Comparison of ENCODE assay signal across 22 cellular contexts in genomic region chr1:184489908-184490307, GRCh38.
DNase-seq lines count a peak whose midpoint lies in the region; ATAC-seq, FAIRE-seq and TF ChIP-seq lines count a peak whose summit lies in the region.
"Had no signal": no experiment of that assay in that cellular context is flagged by ENCODE, and none has a peak within 500 bp of the region (broad histone marks: within the 10 kb centered on the region; RNA-seq: fewer than 3 reads in every experiment).

No MANE protein-coding gene starts in this region.

- POLR2A ChIA-PET in IMR-90 (lab: Charles Lee; ENCODE audit: unreplicated experiment) = no interaction called here
- POLR2A ChIA-PET in H1 (lab: Charles Lee; ENCODE audit: partially characterized antibody) = no interaction called here

- H4K5ac ChIP-seq in IMR-90 (ENCODE audit: low read depth, low read length) (peak overlapping the region; percentile 60; the same call in 1 of the 2 replicates), H1 (ENCODE audit: insufficient read length, low read depth, low read length) (no peak overlapping the region)

- H3K4me1 ChIP-seq in IMR-90 (ENCODE audit: control insufficient read depth, insufficient read depth, low read length) (peaks cover 17% of the 10 kb centered on the region), H1 (replicated peaks in 1 of 4; ENCODE audit: control insufficient read depth in 3 of 4, insufficient read depth in 4 of 4, low read length in 3 of 4) (peaks cover 0 to 17% (median 9%) of the 10 kb centered on the region in 4 experiments; a peak in 6 of 7 replicates), gastrocnemius medialis (peaks cover 97 to 99% of the 10 kb centered on the region in 2 donors), SJCRH30 (no peaks in the 10 kb centered on the region)

- TF ChIP-seq RAD21 in IMR-90 (IDR thresholded peaks at IDR 0.05; ENCODE audit: low read length) (no peak), H1 (IDR thresholded peaks at IDR 0.05 in 1 of 2, conservative IDR thresholded peaks at IDR 0.05 in 1 of 2; ENCODE audit: low read depth in 2 of 2, low read length in 2 of 2) (no peak)

- H3K56ac ChIP-seq in IMR-90 (ENCODE audit: extremely low read depth, insufficient read depth, low read length) (no peak overlapping the region), H1 (replicated peaks; ENCODE audit: insufficient read length, low read depth, low read length) (no peak overlapping the region)

- no peak overlapping the region for H3K27ac ChIP-seq in IMR-90 (ENCODE audit: insufficient read depth, low read length)
- no peak overlapping the region for H3K27ac ChIP-seq in H1 (ENCODE audit: low read depth, low read length)
- peak overlapping the region; percentile 90 to 96 (median 91) for H3K27ac ChIP-seq in gastrocnemius medialis
- H3K27ac ChIP-seq in SJCRH30 = no peak overlapping the region
- H3K27ac ChIP-seq: pancreas had no signal

- peaks cover 0 to 77% of the 10 kb centered on the region in 2 experiments; a peak in 3 of 4 replicates for H3K79me2 ChIP-seq in H1 (ENCODE audit: control insufficient read depth in 1 of 2, insufficient read depth in 2 of 2, low read length in 2 of 2)

- no peak for TF ChIP-seq CTCF in IMR-90 (conservative IDR thresholded peaks at IDR 0.05; ENCODE audit: low read depth, low read length)
- no peak for TF ChIP-seq CTCF in H1 (IDR thresholded peaks at IDR 0.05; ENCODE audit: control extremely low read depth in 1 of 3, insufficient read depth in 1 of 3, low read depth in 1 of 3, low read length in 3 of 3)
- no peak for TF ChIP-seq CTCF in gastrocnemius medialis (IDR thresholded peaks at IDR 0.05 in 4 of 5, conservative IDR thresholded peaks at IDR 0.05 in 1 of 5)

- H2AFZ ChIP-seq in IMR-90 (replicated peaks; ENCODE audit: low read length, poor library complexity) = no peak overlapping the region
- no peak overlapping the region for H2AFZ ChIP-seq in H1 (ENCODE audit: low read length)

- H4K91ac ChIP-seq in IMR-90 (ENCODE audit: insufficient read depth, low read depth, low read length) (peak overlapping the region; percentile 23; the same call in 1 of the 2 replicates), H1 (replicated peaks; ENCODE audit: insufficient read length, low read length) (no peak overlapping the region)

- H2BK20ac ChIP-seq in IMR-90 (ENCODE audit: low read depth, low read length) (peak overlapping the region; percentile 62), H1 (ENCODE audit: low read length) (no peak overlapping the region)

- CTCF ChIA-PET in activated naive CD4-positive, alpha-beta T cell treated with anti-CD3 and anti-CD28 coated beads for 36 hours (lab: Charles Lee) = no interaction called here
- CTCF ChIA-PET in IMR-90 (lab: Yijun Ruan, JAX) = no interaction called here
- CTCF ChIA-PET in H1 (lab: Charles Lee; ENCODE audit: partially characterized antibody) = no interaction called here

- H2BK5ac ChIP-seq in IMR-90 (ENCODE audit: low read depth, low read length, poor library complexity, severe bottlenecking) = no peak overlapping the region
- H2BK5ac ChIP-seq in H1 (ENCODE audit: low read depth, low read length) = no peak overlapping the region; the same call in 1 of the 2 replicates

- 100% methylated on average over 1 of the region's 3 CpGs; no CpG with 5 or more reads in 1 of the 2 experiments for WGBS in IMR-90 (ENCODE audit: extremely low coverage in 2 of 2, insufficient read length in 1 of 2), 2 experiments
- WGBS in H1 (ENCODE audit: extremely low coverage in 1 of 2, insufficient coverage in 1 of 2, insufficient read length in 1 of 2, insufficient replicate concordance in 2 of 2, low coverage in 1 of 2, low lambda C conversion rate in 2 of 2, missing lambda C conversion rate in 1 of 2), 2 experiments = 83% methylated on average over 3 of the region's 3 CpGs; no CpG with 5 or more reads in 1 of the 2 experiments

- TF ChIP-seq POLR2A in IMR-90 (IDR thresholded peaks at IDR 0.05; ENCODE audit: low read depth, low read length) (no peak), H1 (IDR thresholded peaks at IDR 0.05; ENCODE audit: control extremely low read depth in 1 of 2, low read depth in 2 of 2, low read length in 2 of 2) (no peak), gastrocnemius medialis (IDR thresholded peaks at IDR 0.05) (no peak), erythroblast (IDR thresholded peaks at IDR 0.05; ENCODE audit: low read length) (no peak)

- H3K79me1 ChIP-seq in IMR-90 (ENCODE audit: low read depth in 1 of 2, low read length in 2 of 2) (peaks cover 5 to 45% of the 10 kb centered on the region in 2 experiments; a peak in 3 of 4 replicates), H1 (ENCODE audit: low read depth, low read length) (peaks cover 3% of the 10 kb centered on the region; the same call in 1 of the 2 replicates)

- H3K4ac ChIP-seq in IMR-90 (ENCODE audit: low read depth, low read length) (peak overlapping the region; percentile 62), H1 (replicated peaks; ENCODE audit: insufficient read length, low read depth, low read length) (no peak overlapping the region)

- intact Hi-C loops in activated naive CD4-positive, alpha-beta T cell treated with anti-CD3 and anti-CD28 coated beads for 36 hours (cut with micrococcal nuclease) = loop anchor here (5.0 to 10.0 kb wide), 3 partner anchors 328 to 485 kb away; partner anchors contain the start of genes NIBAN1 and TSEN15
- intact Hi-C loops in IMR-90 (cut with micrococcal nuclease) (no loop called here), gastrocnemius medialis (cut with DNase I; ENCODE audit: low total_unique reads) (loop anchor here (5.0 kb wide), 1 partner anchor 72 kb away; no protein-coding TSS in a partner anchor)

- no peak for FAIRE-seq in H1 (lab: Jason Lieb, UNC)
- FAIRE-seq: A204.1, GM12891, pancreas had no signal

- no peak overlapping the region for H3K9ac ChIP-seq in IMR-90 (ENCODE audit: low read depth, low read length)
- H3K9ac ChIP-seq in H1 (replicated peaks in 1 of 4; ENCODE audit: extremely low read depth in 1 of 4, low read depth in 3 of 4, low read length in 3 of 4) = no peak overlapping the region

- in situ Hi-C loops in IMR-90 (cut with MboI; ENCODE audit: low sequenced_read_pairs) (no loop called here), gastrocnemius medialis (cut with MboI; ENCODE audit: low sequenced_read_pairs in 4 of 4) (loop anchor here in 3 of 4 donors (10.0 to 25.0 kb wide), 4 partner anchors 95 to 172 kb away; partner anchors contain the start of gene C1orf21 (in 1 of the 3))

- H4K20me1 ChIP-seq in IMR-90 (ENCODE audit: insufficient read depth, low read length) (no peaks in the 10 kb centered on the region), H1 (replicated peaks in 1 of 2; ENCODE audit: control insufficient read depth in 1 of 2, insufficient read depth in 2 of 2, low read length in 2 of 2) (no peaks in the 10 kb centered on the region)

- peak overlapping the region; percentile 56; the same call in 1 of the 2 replicates for H2AK5ac ChIP-seq in IMR-90 (ENCODE audit: low read depth, low read length)
- H2AK5ac ChIP-seq in H1 (ENCODE audit: low read depth, low read length) = no peak overlapping the region

- H2BK15ac ChIP-seq in IMR-90 (ENCODE audit: low read depth, low read length) = peak overlapping the region; percentile 91; the same call in 1 of the 3 replicates
- no peak overlapping the region for H2BK15ac ChIP-seq in H1 (ENCODE audit: low read length)

- dilution Hi-C loops in IMR-90 (cut with HindIII; ENCODE audit: low sequenced_read_pairs, unreplicated experiment) = no loop called here

- H3K4me2 ChIP-seq in IMR-90 (ENCODE audit: low read depth, low read length) (no peak overlapping the region), H1 (ENCODE audit: insufficient read depth in 1 of 2, low read depth in 2 of 2, low read length in 2 of 2) (no peak overlapping the region)

- H3K4me1 Mint-ChIP-seq in activated naive CD4-positive, alpha-beta T cell treated with anti-CD3 and anti-CD28 coated beads, Interleukin-2, amount 50 U/mL, for 24 hours = peaks cover 12% of the 10 kb centered on the region
- peaks cover 14% of the 10 kb centered on the region for H3K4me1 Mint-ChIP-seq in activated naive CD4-positive, alpha-beta T cell treated with anti-CD3 and anti-CD28 coated beads for 36 hours (ENCODE audit: low read depth)

- ATAC-seq in IMR-90 (ENCODE audit: low read depth) = no peak
- ATAC-seq in gastrocnemius medialis = no peak
- ATAC-seq in GM19452 (IDR thresholded peaks at IDR 0.05; ENCODE audit: unreplicated experiment) = no peak
- ATAC-seq: pancreas, T-cell had no signal

- peaks cover 16% of the 10 kb centered on the region for H3K9me1 ChIP-seq in IMR-90 (ENCODE audit: insufficient read depth, low read length)

- H3K4me3 Mint-ChIP-seq in activated naive CD4-positive, alpha-beta T cell treated with anti-CD3 and anti-CD28 coated beads, Interleukin-2, amount 50 U/mL, for 24 hours = no peak overlapping the region
- no peak overlapping the region for H3K4me3 Mint-ChIP-seq in activated naive CD4-positive, alpha-beta T cell treated with anti-CD3 and anti-CD28 coated beads for 36 hours
- H3K4me3 Mint-ChIP-seq: stimulated activated naive CD8-positive, alpha-beta T cell treated with anti-CD3 and anti-CD28 coated beads, Interleukin-15, Interleukin-2, amounts not matched to agents 100 ng/mL and 50 ng/mL, for 24 hours; T-cell; type B pancreatic cell had no signal

- no peaks in the 10 kb centered on the region for H3K9me3 Mint-ChIP-seq in activated naive CD4-positive, alpha-beta T cell treated with anti-CD3 and anti-CD28 coated beads, Interleukin-2, amount 50 U/mL, for 24 hours
- H3K9me3 Mint-ChIP-seq in activated naive CD4-positive, alpha-beta T cell treated with anti-CD3 and anti-CD28 coated beads for 36 hours = no peaks in the 10 kb centered on the region
- H3K9me3 Mint-ChIP-seq: stimulated activated naive CD8-positive, alpha-beta T cell treated with anti-CD3 and anti-CD28 coated beads, Interleukin-15, Interleukin-2, amounts not matched to agents 100 ng/mL and 50 ng/mL, for 24 hours; T-cell; type B pancreatic cell had no signal

- H2BK120ac ChIP-seq in IMR-90 (ENCODE audit: low read depth, low read length) = peak overlapping the region; percentile 11; the same call in 1 of the 2 replicates
- H2BK120ac ChIP-seq in H1 (replicated peaks; ENCODE audit: low read depth, low read length) = no peak overlapping the region

- H3K27me3 ChIP-seq in IMR-90 (ENCODE audit: control insufficient read depth, insufficient read depth, low read length) (no peaks in the 10 kb centered on the region), H1 (replicated peaks in 1 of 4; ENCODE audit: control insufficient read depth in 3 of 4, extremely low read depth in 1 of 4, insufficient read depth in 3 of 4, low read length in 3 of 4) (no peaks in the 10 kb centered on the region), gastrocnemius medialis (no peaks in the 10 kb centered on the region), SJCRH30 (no peaks in the 10 kb centered on the region)
- H3K27me3 ChIP-seq: pancreas had no signal

- H3K36me3 Mint-ChIP-seq in activated naive CD4-positive, alpha-beta T cell treated with anti-CD3 and anti-CD28 coated beads, Interleukin-2, amount 50 U/mL, for 24 hours = no peaks in the 10 kb centered on the region
- H3K36me3 Mint-ChIP-seq in activated naive CD4-positive, alpha-beta T cell treated with anti-CD3 and anti-CD28 coated beads for 36 hours (ENCODE audit: low read depth) = no peaks in the 10 kb centered on the region
- H3K36me3 Mint-ChIP-seq: T-cell had no signal

- BruUV-seq in IMR-90 (replicated peaks; lab: Mats Ljungman, UMichigan) = no TSS peak

- no peak overlapping the region for H2BK12ac ChIP-seq in H1 (ENCODE audit: low read depth, low read length)

- H2AK9ac ChIP-seq in IMR-90 (replicated peaks; ENCODE audit: low read depth, low read length, poor library complexity) = no peak overlapping the region

- H3K14ac ChIP-seq in IMR-90 (replicated peaks; ENCODE audit: low read depth, low read length) (peak overlapping the region; percentile 60), H1 (ENCODE audit: insufficient read length) (no peak overlapping the region)

- no peak overlapping the region for H4K8ac ChIP-seq in IMR-90 (ENCODE audit: low read depth in 2 of 2, low read length in 2 of 2)
- H4K8ac ChIP-seq in H1 (ENCODE audit: extremely low read depth, insufficient read depth, low read length) = no peak overlapping the region

- H3K23ac ChIP-seq in IMR-90 (ENCODE audit: low read depth, low read length) (peak overlapping the region; percentile 61), H1 (ENCODE audit: insufficient read length) (no peak overlapping the region)

- H3K18ac ChIP-seq in IMR-90 (ENCODE audit: low read depth, low read length) (no peak overlapping the region; the same call in 1 of the 2 replicates), H1 (ENCODE audit: extremely low read depth, low read length) (peak overlapping the region; percentile 78; the same call in 1 of the 2 replicates)

- H3K27me3 Mint-ChIP-seq in activated naive CD4-positive, alpha-beta T cell treated with anti-CD3 and anti-CD28 coated beads, Interleukin-2, amount 50 U/mL, for 24 hours = peaks cover 2% of the 10 kb centered on the region
- H3K27me3 Mint-ChIP-seq in activated naive CD4-positive, alpha-beta T cell treated with anti-CD3 and anti-CD28 coated beads for 36 hours (ENCODE audit: low read depth) = peaks cover 7% of the 10 kb centered on the region
- H3K27me3 Mint-ChIP-seq: stimulated activated naive CD8-positive, alpha-beta T cell treated with anti-CD3 and anti-CD28 coated beads, Interleukin-15, Interleukin-2, amounts not matched to agents 100 ng/mL and 50 ng/mL, for 24 hours; type B pancreatic cell had no signal

- no peak for DNase-seq in activated naive CD4-positive, alpha-beta T cell treated with anti-CD3 and anti-CD28 coated beads for 36 hours
- DNase-seq in IMR-90 (no peak), H1 (ENCODE audit: low read depth in 1 of 2, low spot score in 2 of 2) (no peak), gastrocnemius medialis (no peak), erythroblast (lab: John Stamatoyannopoulos, UW) (no peak), SJCRH30 (no peak)
- DNase-seq: activated CD4-positive, alpha-beta T cell treated with anti-CD3 and anti-CD28 coated beads for 48 hours; activated effector memory CD4-positive, alpha-beta T cell treated with Interleukin-2 at 50 U/mL for 16 hours; amniotic stem cell; C1 segment of cervical spinal cord; cerebellar nuclear complex; effector memory CD4-positive, alpha-beta T cell; NCI-H2029 treated with DMSO at 0.1 percent for 48 hours; NCI-H510A; pancreas; T-cell had no signal

- no peaks in the 10 kb centered on the region for H3K23me2 ChIP-seq in H1 (ENCODE audit: low read depth, low read length)

- H3K4me3 ChIP-seq in IMR-90 (ENCODE audit: insufficient read depth, low read depth, low read length) (no peak overlapping the region), H1 (ENCODE audit: extremely low read depth in 1 of 4, insufficient read depth in 2 of 4, low read depth in 3 of 4, low read length in 4 of 4) (no peak overlapping the region), gastrocnemius medialis (no peak overlapping the region), SJCRH30 (no peak overlapping the region)
- H3K4me3 ChIP-seq: pancreas had no signal

- TF ChIP-seq EP300 in H1 (IDR thresholded peaks at IDR 0.05; ENCODE audit: borderline replicate concordance in 1 of 2, low read depth in 2 of 2, low read length in 2 of 2) = no peak

- H3K9me3 ChIP-seq in IMR-90 (ENCODE audit: control insufficient read depth, insufficient read depth, low read length) (no peaks in the 10 kb centered on the region), H1 (ENCODE audit: insufficient read depth in 2 of 2, low read depth in 1 of 2, low read length in 1 of 2) (no peaks in the 10 kb centered on the region), gastrocnemius medialis (no peaks in the 10 kb centered on the region), SJCRH30 (replicated peaks) (no peaks in the 10 kb centered on the region)
- H3K9me3 ChIP-seq: pancreas had no signal

- H3K36me3 ChIP-seq in IMR-90 (ENCODE audit: control insufficient read depth, insufficient read depth, low read length) (no peaks in the 10 kb centered on the region), H1 (ENCODE audit: control insufficient read depth in 2 of 4, insufficient read depth in 4 of 4, low read length in 3 of 4) (0 out of 8 replicates have a peak, but pooled peaks cover 0 to 2% (median 0%) of the 10 kb centered on the region in 4 experiments), gastrocnemius medialis (no peaks in the 10 kb centered on the region), SJCRH30 (no peaks in the 10 kb centered on the region)
- H3K36me3 ChIP-seq: pancreas had no signal

- H3K27ac Mint-ChIP-seq in activated naive CD4-positive, alpha-beta T cell treated with anti-CD3 and anti-CD28 coated beads, Interleukin-2, amount 50 U/mL, for 24 hours = peak overlapping the region; percentile 1
- H3K27ac Mint-ChIP-seq in activated naive CD4-positive, alpha-beta T cell treated with anti-CD3 and anti-CD28 coated beads for 36 hours = no peak overlapping the region
- H3K27ac Mint-ChIP-seq: stimulated activated naive CD8-positive, alpha-beta T cell treated with anti-CD3 and anti-CD28 coated beads, Interleukin-15, Interleukin-2, amounts not matched to agents 100 ng/mL and 50 ng/mL, for 24 hours; T-cell; type B pancreatic cell had no signal

Comparison
In these comparisons a context has a peak if more than half of its experiments do, and no peak if none do; other contexts are left out.
1. H3K27ac ChIP-seq: peak in gastrocnemius medialis (4 of 4); none in IMR-90 (single experiment), H1 (single experiment) and SJCRH30 (single experiment).